In the genomic region with DNA sequence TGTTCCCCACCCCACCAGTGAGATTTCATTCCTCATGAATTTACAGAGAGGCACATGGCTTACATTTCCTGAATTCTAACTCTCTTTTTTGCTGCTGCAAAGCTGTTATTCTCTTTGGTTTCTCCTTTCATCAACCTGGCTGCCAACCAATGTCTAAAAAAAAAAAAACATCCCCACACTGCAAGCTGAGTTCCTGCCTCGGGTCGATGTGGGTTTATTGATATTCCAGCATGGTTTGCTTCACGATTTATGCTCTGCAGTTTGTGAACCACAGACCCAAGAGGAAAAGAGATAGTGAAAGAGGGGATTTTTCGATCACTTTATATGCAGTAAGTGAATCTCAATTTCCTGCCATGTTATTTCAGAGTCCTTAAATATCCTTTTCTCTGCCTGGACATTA, we compare ENCODE assay signal across 16 cellular contexts.
DNase-seq lines count a peak whose midpoint lies in the region; ATAC-seq and TF ChIP-seq lines count a peak whose summit lies in the region.
"Had no signal": no experiment of that assay in that cellular context is flagged by ENCODE, and none has a peak within 500 bp of the region (broad histone marks: within the 10 kb centered on the region; RNA-seq: fewer than 3 reads in every experiment).

No MANE protein-coding gene starts in this region.

- no peak for ATAC-seq in GM21515 (IDR thresholded peaks at IDR 0.05; ENCODE audit: unreplicated experiment)
- ATAC-seq: PC-3 had no signal

- H3K9ac ChIP-seq in BLaER1 treated with 17β-estradiol and CSF1 and Interleukin-3, amounts not matched to agents 10 nM and 100 nM = no peak overlapping the region
- no peak overlapping the region for H3K9ac ChIP-seq in adipocyte (ENCODE audit: low read length)

- peak; percentile 62 for DNase-seq in Jurkat, Clone E6-1 (ENCODE audit: low read depth, low spot score)
- DNase-seq in adipocyte (ENCODE audit: low read depth) (peak; percentile 46), myocyte (ENCODE audit: low read depth) (peak; percentile 46), suprapubic skin (ENCODE audit: low spot score in 2 of 2) (no peak), NCI-H1105 treated with DMSO at 0.1 percent for 48 hours (lab: John Stamatoyannopoulos, UW) (no peak), posterior cingulate gyrus (no peak)
- DNase-seq: activated T-cell treated with anti-CD3 and anti-CD28 coated beads, Interleukin-2, amount 50 U/mL, for 48 hours; BE2C; effector CD4-positive, alpha-beta T cell; GDM1; NCI-H1105; PC-3; stimulated activated CD4-positive, alpha-beta T cell treated with anti-CD3 and anti-CD28 coated beads, Interleukin-2, amount 100 ng/mL, for 24 hours had no signal

- no peaks in the 10 kb centered on the region for H3K27me3 ChIP-seq in BLaER1 treated with 17β-estradiol and CSF1 and Interleukin-3, amounts not matched to agents 10 nM and 100 nM
- no peaks in the 10 kb centered on the region for H3K27me3 ChIP-seq in adipocyte (replicated peaks; ENCODE audit: control insufficient read depth, insufficient read depth, low read length)
- no peaks in the 10 kb centered on the region for H3K27me3 ChIP-seq in suprapubic skin
- H3K27me3 ChIP-seq: ascending aorta, BE2C had no signal

- peaks cover 0 to 5% (median 0%) of the 10 kb centered on the region in 11 experiments; a peak in 3 of 22 replicates for H3K9me3 ChIP-seq in BLaER1 treated with 17β-estradiol and CSF1 and Interleukin-3, amounts not matched to agents 10 nM and 100 nM (replicated peaks in 1 of 11)
- no peaks in the 10 kb centered on the region for H3K9me3 ChIP-seq in adipocyte (ENCODE audit: control insufficient read depth, low read length)
- no peaks in the 10 kb centered on the region for H3K9me3 ChIP-seq in suprapubic skin
- H3K9me3 ChIP-seq: ascending aorta, BE2C had no signal

- no peaks in the 10 kb centered on the region for H4K20me1 ChIP-seq in BLaER1 treated with 17β-estradiol and CSF1 and Interleukin-3, amounts not matched to agents 10 nM and 100 nM

- no peak for TF ChIP-seq EP300 in suprapubic skin (IDR thresholded peaks at IDR 0.05)

- TF ChIP-seq CTCF in suprapubic skin (IDR thresholded peaks at IDR 0.05) = no peak

- H3K4me3 ChIP-seq in BLaER1 treated with 17β-estradiol and CSF1 and Interleukin-3, amounts not matched to agents 10 nM and 100 nM = no peak overlapping the region
- H3K4me3 ChIP-seq in Jurkat, Clone E6-1 (ENCODE audit: low read length) = no peak overlapping the region
- H3K4me3 ChIP-seq in adipocyte (ENCODE audit: low read length) (no peak overlapping the region), suprapubic skin (no peak overlapping the region)
- H3K4me3 ChIP-seq: ascending aorta had no signal

- WGBS in suprapubic skin = 27% methylated on average over 4 of the region's 4 CpGs

- peaks cover 0 to 24% (median 20%) of the 10 kb centered on the region in 10 experiments; a peak in 17 of 20 replicates for H3K4me1 ChIP-seq in BLaER1 treated with 17β-estradiol and CSF1 and Interleukin-3, amounts not matched to agents 10 nM and 100 nM
- H3K4me1 ChIP-seq in adipocyte (ENCODE audit: control insufficient read depth, insufficient read depth, low read length) = peaks cover 5% of the 10 kb centered on the region
- H3K4me1 ChIP-seq in suprapubic skin = no peaks in the 10 kb centered on the region
- H3K4me1 ChIP-seq: ascending aorta, BE2C had no signal

- TF ChIP-seq POLR2A in suprapubic skin (IDR thresholded peaks at IDR 0.05) = no peak

- H3K27ac ChIP-seq in BLaER1 treated with 17β-estradiol and CSF1 and Interleukin-3, amounts not matched to agents 10 nM and 100 nM = no peak overlapping the region
- no peak overlapping the region for H3K27ac ChIP-seq in suprapubic skin
- H3K27ac ChIP-seq: ascending aorta had no signal

- H3K4me2 ChIP-seq in BLaER1 treated with 17β-estradiol and CSF1 and Interleukin-3, amounts not matched to agents 10 nM and 100 nM = peak overlapping the region in 9 of 11 experiments; percentile 20 to 67 (median 54); a peak in 17 of 22 replicates

- intact Hi-C loops in posterior cingulate gyrus (cut with DNase I) = no loop called here

- no peaks in the 10 kb centered on the region for H3K36me3 ChIP-seq in BLaER1 treated with 17β-estradiol and CSF1 and Interleukin-3, amounts not matched to agents 10 nM and 100 nM
- no peaks in the 10 kb centered on the region for H3K36me3 ChIP-seq in adipocyte (ENCODE audit: control insufficient read depth, insufficient read depth, low read length, severe bottlenecking)
- H3K36me3 ChIP-seq in suprapubic skin = no peaks in the 10 kb centered on the region
- H3K36me3 ChIP-seq: ascending aorta, BE2C had no signal

Comparison
In these comparisons a context has a peak if more than half of its experiments do, and no peak if none do; other contexts are left out.
1. DNase-seq: peak in Jurkat, Clone E6-1 (single experiment), adipocyte (single experiment) and myocyte (single experiment); none in suprapubic skin (0 of 2), NCI-H1105 treated with DMSO at 0.1 percent for 48 hours (single experiment) and posterior cingulate gyrus (0 of 10).